15 cellular contexts compared by ENCODE assay signal in the genomic region with DNA sequence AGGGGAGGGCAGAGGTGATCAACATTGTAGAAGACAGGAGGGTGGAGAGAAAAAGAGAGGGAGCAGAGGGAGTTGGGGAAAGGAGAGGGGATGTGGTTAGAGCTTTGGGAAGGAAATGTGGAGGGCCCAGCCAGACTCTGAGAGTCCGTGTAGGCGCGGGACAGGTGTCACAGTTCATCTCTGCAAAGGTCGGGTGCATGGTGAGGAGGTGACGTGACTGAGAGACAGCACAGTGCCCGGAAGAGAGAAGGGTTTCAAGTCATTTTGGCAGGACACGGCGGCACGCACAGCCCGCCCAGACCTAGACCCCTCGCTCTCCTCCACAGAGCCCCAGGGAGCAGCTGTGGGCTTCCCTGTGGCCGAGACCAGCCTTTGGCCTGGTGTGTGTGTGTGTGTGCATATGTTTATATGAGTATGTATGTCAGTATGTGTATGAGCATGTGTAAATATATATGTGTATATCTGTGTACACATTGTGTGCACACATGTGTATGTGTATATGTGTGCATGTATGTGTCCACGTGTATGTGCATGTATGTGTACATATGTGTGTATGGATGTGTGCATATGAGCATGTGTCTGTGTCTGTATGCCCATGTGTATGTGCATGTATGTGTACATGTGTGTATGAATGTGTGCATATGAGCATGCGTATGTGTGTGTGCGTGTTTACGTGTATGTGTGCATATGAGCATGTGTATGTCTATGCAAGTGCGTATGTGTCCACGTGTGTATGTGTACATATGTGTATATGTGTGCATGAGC.
A peak's percentile ranks its signal among the peaks of the same experiment; 100 is the strongest.
DNase-seq lines count a peak whose midpoint lies in the region; ATAC-seq and TF ChIP-seq lines count a peak whose summit lies in the region.
"Had no signal": no experiment of that assay in that cellular context is flagged by ENCODE, and none has a peak within 500 bp of the region (broad histone marks: within the 10 kb centered on the region; RNA-seq: fewer than 3 reads in every experiment).

No MANE protein-coding gene starts in this region.

- peaks cover 14% of the 10 kb centered on the region for H3K4me1 Mint-ChIP-seq in activated T-cell treated with anti-CD3 and anti-CD28 coated beads, Interleukin-2, amount 50 U/mL, for 72 hours (ENCODE audit: low read depth)
- H3K4me1 Mint-ChIP-seq in neural crest cell = peaks cover 12% of the 10 kb centered on the region

- POLR2A ChIA-PET in OCI-LY7 (lab: Charles Lee) = no interaction called here

- DNase-seq in activated T-cell treated with anti-CD3 and anti-CD28 coated beads, Interleukin-2, amount 50 U/mL, for 72 hours = peak; percentile 16 to 21
- DNase-seq in activated T-cell treated with anti-CD3 and anti-CD28 coated beads, Interleukin-2, amount 50 U/mL, for 1 hour = no peak
- DNase-seq in GM20000 (ENCODE audit: low spot score) (peak; percentile 88), neural crest cell (ENCODE audit: low read depth, low spot score) (no peak), HUDEP-2 (lab: John Stamatoyannopoulos, UW; ENCODE audit: unreplicated experiment in 76 of 76) (no peak), OCI-LY7 (ENCODE audit: low spot score) (no peak)
- DNase-seq: ACHN; EL; esophagus squamous epithelium; midbrain; NCI-H345; stimulated activated CD4-positive, alpha-beta T cell treated with anti-CD3 and anti-CD28 coated beads, Interleukin-4, amount 100 ng/mL, for 1 hour had no signal

- peaks cover 14% of the 10 kb centered on the region for H3K4me1 ChIP-seq in OCI-LY7 (ENCODE audit: insufficient read depth, low read length, poor library complexity, severe bottlenecking)

- H3K9me3 ChIP-seq in OCI-LY7 (ENCODE audit: low read length) = no peaks in the 10 kb centered on the region
- H3K9me3 ChIP-seq: esophagus squamous epithelium had no signal

- no peaks in the 10 kb centered on the region for H3K9me3 Mint-ChIP-seq in activated T-cell treated with anti-CD3 and anti-CD28 coated beads, Interleukin-2, amount 50 U/mL, for 72 hours
- no peaks in the 10 kb centered on the region for H3K9me3 Mint-ChIP-seq in neural crest cell

- no peaks in the 10 kb centered on the region for H3K36me3 Mint-ChIP-seq in activated T-cell treated with anti-CD3 and anti-CD28 coated beads, Interleukin-2, amount 50 U/mL, for 72 hours (ENCODE audit: insufficient read depth in 2 of 2)
- H3K36me3 Mint-ChIP-seq in neural crest cell (ENCODE audit: low read depth) = no peaks in the 10 kb centered on the region

- H3K27ac ChIP-seq in OCI-LY7 (ENCODE audit: low read depth, low read length, poor library complexity, severe bottlenecking) = no peak overlapping the region
- H3K27ac ChIP-seq: esophagus squamous epithelium, VCaP had no signal

- H3K4me2 ChIP-seq in OCI-LY7 (ENCODE audit: low read length) = no peak overlapping the region

- H3K79me2 ChIP-seq in OCI-LY7 (ENCODE audit: insufficient read depth, low read depth, low read length) = no peaks in the 10 kb centered on the region

- ATAC-seq in activated T-cell treated with anti-CD3 and anti-CD28 coated beads, Interleukin-2, amount 50 U/mL, for 72 hours (replicated peaks in 1 of 2) = peak in 1 of 2 donors; percentile 41
- ATAC-seq in HG03064 (IDR thresholded peaks at IDR 0.05; ENCODE audit: low read depth, unreplicated experiment) = peak; percentile 56
- no peak for ATAC-seq in GM21360 (IDR thresholded peaks at IDR 0.05; ENCODE audit: unreplicated experiment)

- H3K36me3 ChIP-seq in OCI-LY7 (ENCODE audit: insufficient read depth, low read length) = no peaks in the 10 kb centered on the region
- H3K36me3 ChIP-seq: esophagus squamous epithelium had no signal

- H2AFZ ChIP-seq in OCI-LY7 (ENCODE audit: low read length) = no peak overlapping the region

- intact Hi-C loops in OCI-LY7 (cut with micrococcal nuclease; ENCODE audit: unreplicated experiment) = no loop called here

- H3K4me3 Mint-ChIP-seq in activated T-cell treated with anti-CD3 and anti-CD28 coated beads, Interleukin-2, amount 50 U/mL, for 72 hours = peak overlapping the region; percentile 49 to 56
- no peak overlapping the region for H3K4me3 Mint-ChIP-seq in neural crest cell

- peaks cover 25% of the 10 kb centered on the region for H3K27me3 Mint-ChIP-seq in activated T-cell treated with anti-CD3 and anti-CD28 coated beads, Interleukin-2, amount 50 U/mL, for 72 hours (ENCODE audit: low read depth)
- peaks cover 11% of the 10 kb centered on the region for H3K27me3 Mint-ChIP-seq in neural crest cell (ENCODE audit: low read depth)

- BruUV-seq in OCI-LY7 (replicated peaks; lab: Mats Ljungman, UMichigan) = no TSS peak

- H4K20me1 ChIP-seq in OCI-LY7 (ENCODE audit: insufficient read depth, low read length) = no peaks in the 10 kb centered on the region

- H3K9me2 ChIP-seq in OCI-LY7 (ENCODE audit: insufficient read depth, low read length) = no peaks in the 10 kb centered on the region

- H3K27ac Mint-ChIP-seq in activated T-cell treated with anti-CD3 and anti-CD28 coated beads, Interleukin-2, amount 50 U/mL, for 72 hours = peak overlapping the region; percentile 74
- H3K27ac Mint-ChIP-seq in neural crest cell (ENCODE audit: unreplicated experiment) = peak overlapping the region; percentile 29

- CTCF ChIA-PET in OCI-LY7 (lab: Charles Lee; ENCODE audit: unreplicated experiment) = no interaction called here

- TF ChIP-seq CTCF in GM20000 (IDR thresholded peaks at IDR 0.05; ENCODE audit: extremely low read depth, missing control alignments) = no peak
- no peak for TF ChIP-seq CTCF in neural crest cell (conservative IDR thresholded peaks at IDR 0.05)
- TF ChIP-seq CTCF in OCI-LY7 (conservative IDR thresholded peaks at IDR 0.05; ENCODE audit: low read length) = no peak

- no peak overlapping the region for H3K4me3 ChIP-seq in OCI-LY7 (ENCODE audit: low read depth, low read length, poor library complexity, severe bottlenecking)
- H3K4me3 ChIP-seq: esophagus squamous epithelium had no signal

Comparison
In these comparisons a context has a peak if more than half of its experiments do, and no peak if none do; other contexts are left out.
1. DNase-seq: peak in activated T-cell treated with anti-CD3 and anti-CD28 coated beads, Interleukin-2, amount 50 U/mL, for 72 hours (2 of 2) and GM20000 (single experiment); none in activated T-cell treated with anti-CD3 and anti-CD28 coated beads, Interleukin-2, amount 50 U/mL, for 1 hour (single experiment), neural crest cell (single experiment), HUDEP-2 (0 of 76) and OCI-LY7 (single experiment).